ENCODE assay signal across 9 cellular contexts in the genomic region with DNA sequence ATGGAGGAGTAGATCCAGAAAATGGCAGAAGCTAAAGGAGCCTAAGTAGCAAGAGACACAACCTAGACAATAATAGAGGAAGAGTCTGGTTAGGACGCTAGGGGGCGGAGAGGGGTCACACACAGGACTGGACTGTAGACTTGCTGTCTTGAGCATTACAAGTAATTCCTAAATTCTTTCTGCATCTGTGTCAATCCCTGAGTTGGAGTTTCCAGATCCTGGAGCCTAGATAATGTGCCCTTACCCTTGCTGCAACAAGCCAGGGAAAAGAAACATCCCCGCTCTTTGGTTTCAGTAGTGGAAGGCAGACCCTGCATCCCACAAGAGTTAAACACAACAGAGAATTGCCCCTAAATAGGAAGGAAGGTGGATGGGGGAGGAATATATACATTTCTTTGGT. TPM values are rescaled to one million over a fixed set of nuclear protein-coding genes. Genes with fewer than 3 reads are reported as not detected.
DNase-seq lines count a peak whose midpoint lies in the region; ATAC-seq and TF ChIP-seq lines count a peak whose summit lies in the region.
"Had no signal": no experiment of that assay in that cellular context is flagged by ENCODE, and none has a peak within 500 bp of the region (broad histone marks: within the 10 kb centered on the region; RNA-seq: fewer than 3 reads in every experiment).

No MANE protein-coding gene starts in this region.

- H3K9me2 ChIP-seq in HCT116 (ENCODE audit: insufficient read depth) (no peaks in the 10 kb centered on the region), PC-9 (ENCODE audit: insufficient read depth) (no peaks in the 10 kb centered on the region)

- peak; percentile 100 for ATAC-seq in HCT116
- ATAC-seq in heart right ventricle = peak in 6 of 8 donors; percentile 63 to 91 (median 79)

- TF ChIP-seq CTCF in HCT116 (IDR thresholded peaks at IDR 0.05 in 2 of 3, conservative IDR thresholded peaks at IDR 0.05 in 1 of 3; ENCODE audit: borderline replicate concordance in 1 of 3, insufficient read depth in 1 of 3, low read depth in 2 of 3, low read length in 2 of 3) = peak; percentile 64 to 88 (median 86)
- peak; percentile 81 for TF ChIP-seq CTCF in LNCAP (IDR thresholded peaks at IDR 0.05)
- peak; percentile 94 for TF ChIP-seq CTCF in PC-9 (conservative IDR thresholded peaks at IDR 0.05)
- TF ChIP-seq CTCF in heart right ventricle (IDR thresholded peaks at IDR 0.05) = peak; percentile 24 to 79 (median 68)

- POLR2A ChIA-PET in HCT116 (lab: Charles Lee) (no interaction called here), PC-9 (lab: Charles Lee; ENCODE audit: unreplicated experiment) (interaction anchor here (0.5 to 0.6 kb wide), 2 partner anchors 42 to 64 kb away, joined by 3 to 6 read pairs; no protein-coding TSS in a partner anchor)

- H3K4me2 ChIP-seq in HCT116 (ENCODE audit: low read length) (no peak overlapping the region), PC-9 (no peak overlapping the region)
- H3K4me2 ChIP-seq: BLaER1 treated with 17β-estradiol and CSF1 and Interleukin-3, amounts not matched to agents 10 nM and 100 nM had no signal

- no peaks in the 10 kb centered on the region for H3F3A ChIP-seq in PC-9 (ENCODE audit: insufficient read depth, low read depth)

- no peaks in the 10 kb centered on the region for H4K20me1 ChIP-seq in HCT116 (ENCODE audit: insufficient read depth)
- H4K20me1 ChIP-seq in PC-9 (ENCODE audit: insufficient read depth) = no peaks in the 10 kb centered on the region
- H4K20me1 ChIP-seq: BLaER1 treated with 17β-estradiol and CSF1 and Interleukin-3, amounts not matched to agents 10 nM and 100 nM had no signal

- H3K9ac ChIP-seq in HCT116 (ENCODE audit: low read length) = no peak overlapping the region
- H3K9ac ChIP-seq: BLaER1 treated with 17β-estradiol and CSF1 and Interleukin-3, amounts not matched to agents 10 nM and 100 nM had no signal

- no peak overlapping the region for H3K27ac ChIP-seq in HCT116 (ENCODE audit: low read depth, low read length)
- H3K27ac ChIP-seq in PC-9 = no peak overlapping the region
- H3K27ac ChIP-seq in heart right ventricle = no peak overlapping the region
- H3K27ac ChIP-seq: BLaER1 treated with 17β-estradiol and CSF1 and Interleukin-3, amounts not matched to agents 10 nM and 100 nM had no signal

- BruUV-seq in HCT116 (replicated peaks; lab: Mats Ljungman, UMichigan) (no TSS peak), PC-9 (replicated peaks; lab: Mats Ljungman, UMichigan) (no TSS peak)

- intact Hi-C loops in HCT116 (cut with micrococcal nuclease) (loop anchor here (5.0 kb wide), 1 partner anchor 258 kb away; no protein-coding TSS in a partner anchor), PC-9 (cut with micrococcal nuclease; ENCODE audit: unreplicated experiment) (loop anchor here (1.0 to 10.0 kb wide), 3 partner anchors 83 to 1015 kb away; a partner anchor contains a TSS), heart right ventricle (cut with DNase I) (loop anchor here in 5 of 10 donors (2.0 to 10.0 kb wide), 4 partner anchors 253 to 258 kb away; no protein-coding TSS in a partner anchor)

- no peaks in the 10 kb centered on the region for H3K36me3 Mint-ChIP-seq in activated naive CD8-positive, alpha-beta T cell treated with anti-CD3 and anti-CD28 coated beads for 36 hours

- H3K4me1 ChIP-seq in HCT116 (ENCODE audit: control insufficient read depth in 1 of 2, insufficient read depth in 2 of 2, low read length in 2 of 2) (no peaks in the 10 kb centered on the region), PC-9 (replicated peaks; ENCODE audit: insufficient read depth) (no peaks in the 10 kb centered on the region), heart right ventricle (no peaks in the 10 kb centered on the region)
- H3K4me1 ChIP-seq: BLaER1 treated with 17β-estradiol and CSF1 and Interleukin-3, amounts not matched to agents 10 nM and 100 nM had no signal

- TF ChIP-seq RAD21 in HCT116 (IDR thresholded peaks at IDR 0.05; ENCODE audit: low read depth) = peak; percentile 78

- H3K27me3 Mint-ChIP-seq in activated naive CD8-positive, alpha-beta T cell treated with anti-CD3 and anti-CD28 coated beads for 36 hours = no peaks in the 10 kb centered on the region

- no peaks in the 10 kb centered on the region for H3K4me1 Mint-ChIP-seq in activated naive CD8-positive, alpha-beta T cell treated with anti-CD3 and anti-CD28 coated beads for 36 hours

- no peak overlapping the region for H2AFZ ChIP-seq in HCT116 (ENCODE audit: low read depth, low read length, poor library complexity, severe bottlenecking)
- no peak overlapping the region for H2AFZ ChIP-seq in PC-9

- H3K9me3 ChIP-seq in HCT116 (ENCODE audit: control insufficient read depth in 1 of 2, insufficient read depth in 1 of 2, low read depth in 1 of 2, low read length in 2 of 2) (no peaks in the 10 kb centered on the region), PC-9 (ENCODE audit: insufficient read depth, low read depth) (no peaks in the 10 kb centered on the region), heart right ventricle (no peaks in the 10 kb centered on the region)
- H3K9me3 ChIP-seq: BLaER1 treated with 17β-estradiol and CSF1 and Interleukin-3, amounts not matched to agents 10 nM and 100 nM had no signal

- H3K79me2 ChIP-seq in HCT116 (ENCODE audit: insufficient read depth, low read length) (no peaks in the 10 kb centered on the region), PC-9 (ENCODE audit: low read depth) (no peaks in the 10 kb centered on the region)

- 13 to 26% methylated on average over 3 of the region's 3 CpGs for WGBS in heart right ventricle, 2 donors

- DNase-seq in NK-92 treated with Interleukin-12 subunit alpha and Interleukin-12 subunit beta, amount 100 ng/mL, for 24 hours (lab: John Stamatoyannopoulos, UW) = peak; percentile 32
- DNase-seq in NK-92 (lab: John Stamatoyannopoulos, UW; ENCODE audit: unreplicated experiment) = no peak
- peak; percentile 60 for DNase-seq in HCT116 (ENCODE audit: low read depth, low spot score)
- peak; percentile 66 to 73 for DNase-seq in PC-9
- DNase-seq in activated naive CD8-positive, alpha-beta T cell treated with anti-CD3 and anti-CD28 coated beads for 36 hours = peak; percentile 55
- peak; percentile 30 to 62 for DNase-seq in heart right ventricle
- peak; percentile 79 for DNase-seq in renal cortical epithelial cell (ENCODE audit: low read depth)

- TF ChIP-seq POLR2A in HCT116 (IDR thresholded peaks at IDR 0.05; ENCODE audit: borderline replicate concordance, extremely low read depth, insufficient read depth, insufficient read length) = no peak

- H3K4me3 ChIP-seq in HCT116 (replicated peaks in 1 of 2; ENCODE audit: low read depth in 1 of 2, low read length in 2 of 2) (no peak overlapping the region), PC-9 (no peak overlapping the region), heart right ventricle (no peak overlapping the region)
- H3K4me3 ChIP-seq: BLaER1 treated with 17β-estradiol and CSF1 and Interleukin-3, amounts not matched to agents 10 nM and 100 nM had no signal

- H3K4me3 Mint-ChIP-seq in activated naive CD8-positive, alpha-beta T cell treated with anti-CD3 and anti-CD28 coated beads for 36 hours = no peak overlapping the region

- CTCF ChIA-PET in HCT116 (lab: Charles Lee) = interaction anchor here (0.6 to 1.4 kb wide), 13 partner anchors 9 to 257 kb away, joined by 3 to 9 read pairs (median 4); a partner anchor contains a TSS
- CTCF ChIA-PET in PC-9 (lab: Charles Lee) = interaction anchor here (0.7 to 2.0 kb wide), 4 partner anchors 85 to 256 kb away, joined by 3 to 7 read pairs (median 5); a partner anchor contains a TSS

- H3K36me3 ChIP-seq in HCT116 (ENCODE audit: control insufficient read depth in 1 of 2, insufficient read depth in 2 of 2, low read length in 2 of 2) (no peaks in the 10 kb centered on the region), PC-9 (ENCODE audit: low read depth) (no peaks in the 10 kb centered on the region), heart right ventricle (no peaks in the 10 kb centered on the region)
- H3K36me3 ChIP-seq: BLaER1 treated with 17β-estradiol and CSF1 and Interleukin-3, amounts not matched to agents 10 nM and 100 nM had no signal

- RAD21 ChIA-PET in HCT116 (lab: Charles Lee; ENCODE audit: low non-redundant PET in 1 of 2, low total read pairs in 2 of 2, uncharacterized antibody in 2 of 2, unreplicated experiment in 2 of 2) = interaction anchor here in 1 of 2 experiments (1.0 kb wide), 1 partner anchor 256 kb away, joined by 3 read pairs; no protein-coding TSS in a partner anchor

- no peaks in the 10 kb centered on the region for H3K27me3 ChIP-seq in HCT116 (ENCODE audit: insufficient read depth, low read length)
- no peaks in the 10 kb centered on the region for H3K27me3 ChIP-seq in PC-9 (ENCODE audit: insufficient read depth, low read depth)
- peaks cover 0 to 6% (median 0%) of the 10 kb centered on the region in 7 donors for H3K27me3 ChIP-seq in heart right ventricle
- H3K27me3 ChIP-seq: BLaER1 treated with 17β-estradiol and CSF1 and Interleukin-3, amounts not matched to agents 10 nM and 100 nM had no signal

- H3K27ac Mint-ChIP-seq in activated naive CD8-positive, alpha-beta T cell treated with anti-CD3 and anti-CD28 coated beads for 36 hours = no peak overlapping the region

- H3K9me3 Mint-ChIP-seq in activated naive CD8-positive, alpha-beta T cell treated with anti-CD3 and anti-CD28 coated beads for 36 hours = no peaks in the 10 kb centered on the region

TF ChIP-seq in HCT116, 20 proteins besides CTCF, POLR2A, EP300 and RAD21:
- TF ChIP-seq CBX3 (IDR thresholded peaks at IDR 0.05; ENCODE audit: low read depth) (0 out of 2 replicates have a peak, but pooled peaks have one; percentile 21), SP1 (IDR thresholded peaks at IDR 0.05; ENCODE audit: low read depth) (peak; percentile 15; the same call in 1 of the 2 replicates), YY1 (IDR thresholded peaks at IDR 0.05; ENCODE audit: extremely low read depth, insufficient replicate concordance, low read depth, low read length) (peak; percentile 28), CEBPB (IDR thresholded peaks at IDR 0.05; ENCODE audit: low read depth) (no peak), FOSL1 (IDR thresholded peaks at IDR 0.05; ENCODE audit: low read depth) (no peak)

RNA-seq across cellular contexts. Expression of a gene that starts 14.9 kb away (rescaled TPM):
- total RNA-seq in HCT116 (2021; ENCODE audit: unreplicated experiment) = not detected
- 0.01 TPM in 1 of 2 replicates, not detected in the other for polyA plus RNA-seq in HCT116 (2012)
- total RNA-seq in PC-9 (2021) = not detected in 2 replicates
- under 1 TPM in 1 of 2 experiments, not detected in 1; 0.20 TPM for total RNA-seq in activated naive CD8-positive, alpha-beta T cell treated with anti-CD3 and anti-CD28 coated beads for 36 hours
- total RNA-seq in heart right ventricle = not detected
- under 1 TPM in 1 of 2 donors, not detected in 1; 0.01 TPM for polyA plus RNA-seq in heart right ventricle
- 0.17 and 0.30 TPM in 2 replicates for total RNA-seq in renal cortical epithelial cell

RNA-seq across cellular contexts. Expression of a gene that starts 20.4 kb away (rescaled TPM):
- total RNA-seq in HCT116 (2021; ENCODE audit: unreplicated experiment) (5.4 TPM), PC-9 (2021) (11.5 and 11.9 TPM in 2 replicates), heart right ventricle (1 to 10 TPM in 1 of 10 donors, under 1 TPM in 8, not detected in 1; 0.08 to 1.3 (median 0.32) TPM), renal cortical epithelial cell (4.5 and 11.7 TPM in 2 replicates)
- 2.1 and 2.4 TPM in 2 replicates for polyA plus RNA-seq in HCT116 (2012)
- under 1 TPM; 0.87 to 0.90 TPM for total RNA-seq in activated naive CD8-positive, alpha-beta T cell treated with anti-CD3 and anti-CD28 coated beads for 36 hours
- polyA plus RNA-seq in heart right ventricle = under 1 TPM; 0.14 to 0.80 TPM
